In genomic region chr12:10719482-10719881, GRCh38 we compare ENCODE assay signal across 1 cellular context.
TF ChIP-seq lines count a peak whose summit lies in the region.

No MANE protein-coding gene starts in this region.

TF ChIP-seq in GM23338, 12 proteins besides CTCF, POLR2A, EP300 and RAD21 (continued from another document):
- TF ChIP-seq ZNF462 (CRISPR knock-in tag; IDR thresholded peaks at IDR 0.05) = no peak
- TF ChIP-seq JUNB (IDR thresholded peaks at IDR 0.05; ENCODE audit: unreplicated experiment) = no peak
